In the genomic region with DNA sequence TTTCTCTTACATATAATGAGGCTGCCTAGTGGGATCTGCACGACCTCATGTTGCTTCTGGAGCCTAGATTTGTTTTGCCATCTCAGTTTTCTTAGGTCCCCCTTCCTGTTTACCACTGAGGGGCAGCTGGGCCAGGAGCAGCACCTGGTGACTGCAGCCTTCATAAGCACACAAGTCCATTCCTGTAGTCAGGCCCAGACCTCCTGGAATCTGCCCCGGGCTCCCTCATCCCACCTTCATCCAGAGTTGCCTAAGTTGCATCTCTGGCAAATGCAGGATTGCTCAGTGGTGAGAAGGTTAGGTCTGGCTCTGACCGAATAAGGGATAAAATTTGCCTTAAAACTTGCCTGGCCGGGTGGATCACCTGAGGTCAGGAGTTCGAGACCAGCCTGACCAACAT, we compare ENCODE assay signal across 5 cellular contexts.
DNase-seq lines count a peak whose midpoint lies in the region.
"Not testable (repeated sequence)": the region's sequence is repeated elsewhere in the genome, so short reads cannot be mapped to it uniquely, and the experiment has no call there.

No MANE protein-coding gene starts in this region.

- not testable (repeated sequence) for H3K27ac ChIP-seq in BLaER1 treated with 17β-estradiol and CSF1 and Interleukin-3, amounts not matched to agents 10 nM and 100 nM; trophoblast cell (ENCODE audit: low read depth, low read length)

- not testable (repeated sequence) for H3K18ac ChIP-seq in trophoblast cell (ENCODE audit: low read length)

- H3K9ac ChIP-seq in BLaER1 treated with 17β-estradiol and CSF1 and Interleukin-3, amounts not matched to agents 10 nM and 100 nM; trophoblast cell (ENCODE audit: low read length): not testable (repeated sequence)

- not testable (repeated sequence) for H3K79me1 ChIP-seq in trophoblast cell (ENCODE audit: low read length)

- H3K4me3 ChIP-seq in BLaER1 treated with 17β-estradiol and CSF1 and Interleukin-3, amounts not matched to agents 10 nM and 100 nM; trophoblast cell (ENCODE audit: low read depth, low read length): not testable (repeated sequence)

- H2AK5ac ChIP-seq in trophoblast cell (ENCODE audit: low read length) = not testable (repeated sequence)

- not testable (repeated sequence) for H4K91ac ChIP-seq in trophoblast cell (ENCODE audit: low read depth, low read length)

- not testable (repeated sequence) for H3K23ac ChIP-seq in trophoblast cell (ENCODE audit: low read length)

- not testable (repeated sequence) for H4K20me1 ChIP-seq in BLaER1 treated with 17β-estradiol and CSF1 and Interleukin-3, amounts not matched to agents 10 nM and 100 nM

- H2BK120ac ChIP-seq in trophoblast cell (ENCODE audit: insufficient read depth, low read length, poor library complexity) = not testable (repeated sequence)

- peaks cover 0 to 35% (median 26%) of the 10 kb centered on the region in 10 experiments; a peak in 13 of 20 replicates for H3K4me1 ChIP-seq in BLaER1 treated with 17β-estradiol and CSF1 and Interleukin-3, amounts not matched to agents 10 nM and 100 nM
- H3K4me1 ChIP-seq in trophoblast cell (ENCODE audit: control insufficient read depth in 1 of 2, insufficient read depth in 2 of 2, low read length in 2 of 2) = not testable (repeated sequence)

- H3K14ac ChIP-seq in trophoblast cell (ENCODE audit: low read length) = not testable (repeated sequence)

- peak overlapping the region in 6 of 11 experiments; percentile 2 to 59 (median 41); a peak in 9 of 22 replicates for H3K4me2 ChIP-seq in BLaER1 treated with 17β-estradiol and CSF1 and Interleukin-3, amounts not matched to agents 10 nM and 100 nM
- H3K4me2 ChIP-seq in trophoblast cell (ENCODE audit: low read length) = not testable (repeated sequence)

- not testable (repeated sequence) for H2AFZ ChIP-seq in trophoblast cell (ENCODE audit: insufficient read depth, low read length, poor library complexity)

- H2BK5ac ChIP-seq in trophoblast cell (ENCODE audit: low read depth, low read length, poor library complexity) = not testable (repeated sequence)

- not testable (repeated sequence) for H3K9me3 ChIP-seq in BLaER1 treated with 17β-estradiol and CSF1 and Interleukin-3, amounts not matched to agents 10 nM and 100 nM (replicated peaks in 1 of 11); trophoblast cell (ENCODE audit: insufficient read depth, low read depth, low read length)

- not testable (repeated sequence) for H3K4ac ChIP-seq in trophoblast cell (ENCODE audit: low read depth, low read length)

- H3K79me2 ChIP-seq in trophoblast cell (ENCODE audit: control insufficient read depth, insufficient read depth, low read length, poor library complexity) = not testable (repeated sequence)

- no CpG with 5 or more reads among the region's 5 CpGs for WGBS in trophoblast cell (ENCODE audit: extremely low coverage, insufficient coverage, insufficient read length)

- H2BK12ac ChIP-seq in trophoblast cell (ENCODE audit: low read length) = not testable (repeated sequence)

- not testable (repeated sequence) for H3K36me3 ChIP-seq in BLaER1 treated with 17β-estradiol and CSF1 and Interleukin-3, amounts not matched to agents 10 nM and 100 nM; trophoblast cell (ENCODE audit: control insufficient read depth in 1 of 2, insufficient read depth in 2 of 2, low read length in 2 of 2)

- peak; percentile 37 for DNase-seq in ELF-1 (ENCODE audit: low read depth, low spot score)
- DNase-seq in NCI-H146 treated with DMSO at 0.1 percent for 48 hours (lab: John Stamatoyannopoulos, UW; ENCODE audit: unreplicated experiment) = peak; percentile 46
- peak; percentile 80 for DNase-seq in islet precursor cell
- DNase-seq in trophoblast cell = peak; percentile 98

- H4K12ac ChIP-seq in trophoblast cell (ENCODE audit: low read depth, low read length) = not testable (repeated sequence)

- H3K27me3 ChIP-seq in BLaER1 treated with 17β-estradiol and CSF1 and Interleukin-3, amounts not matched to agents 10 nM and 100 nM; trophoblast cell (ENCODE audit: insufficient read depth, low read length): not testable (repeated sequence)

- H4K8ac ChIP-seq in trophoblast cell (ENCODE audit: low read depth, low read length) = not testable (repeated sequence)

Comparison
In these comparisons a context has a peak if more than half of its experiments do, and no peak if none do; other contexts are left out.
1. DNase-seq: peak in every context shown above with its lines; median percentile 98 in trophoblast cell; 80 in islet precursor cell; 46 in NCI-H146 treated with DMSO at 0.1 percent for 48 hours; 37 in ELF-1.